ENCODE assay signal across 8 cellular contexts in the genomic region with DNA sequence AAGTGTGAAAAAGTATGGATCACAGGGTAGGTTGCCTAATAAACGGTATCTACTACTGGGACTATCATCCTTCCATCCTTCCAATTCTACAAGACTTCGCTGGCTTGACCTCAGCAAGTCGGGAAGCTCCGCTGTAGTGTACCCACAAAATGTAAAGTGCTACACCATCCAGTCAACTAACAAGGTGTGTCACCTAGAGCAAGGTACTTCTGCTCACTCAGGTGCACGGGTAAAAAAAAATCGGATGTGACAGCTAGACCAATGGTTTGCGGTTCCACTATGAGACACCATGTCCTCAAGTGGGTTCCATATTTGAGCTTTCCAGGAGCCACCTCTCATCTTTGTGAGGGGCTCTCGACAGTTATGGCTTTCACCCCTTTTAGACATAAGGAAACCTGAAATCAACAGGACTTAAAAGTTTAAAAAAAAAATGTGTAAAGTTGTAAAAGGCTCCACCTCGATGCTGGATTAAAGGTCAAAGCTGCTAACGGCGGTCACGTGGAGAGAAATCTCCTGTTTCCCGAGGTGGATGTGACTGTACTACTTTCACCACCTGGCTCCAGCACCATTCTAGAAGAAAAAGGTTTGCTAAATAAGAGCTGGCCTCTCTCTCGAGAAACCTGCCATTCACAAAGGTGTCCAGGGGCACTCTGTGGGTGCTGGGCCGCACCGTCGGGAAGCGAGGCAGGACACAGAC. TPM values are rescaled to one million over a fixed set of nuclear protein-coding genes. Genes with fewer than 3 reads are reported as not detected.
DNase-seq lines count a peak whose midpoint lies in the region; ATAC-seq and TF ChIP-seq lines count a peak whose summit lies in the region.

No MANE protein-coding gene starts in this region.

- DNase-seq in CD4-positive, CD25-positive, alpha-beta regulatory T cell = peak in 2 of 3 donors; percentile 26 to 61
- DNase-seq in HL-60 (ENCODE audit: low read depth in 1 of 2, low spot score in 1 of 2) (no peak), astrocyte of the cerebellum (ENCODE audit: low read depth) (no peak), lung (ENCODE audit: low spot score) (no peak), AG20443 (ENCODE audit: low spot score) (no peak), amniotic stem cell (lab: John Stamatoyannopoulos, UW) (no peak), inferior parietal cortex (ENCODE audit: extremely low spot score) (no peak)

- peaks cover 43% of the 10 kb centered on the region for H3K36me3 Mint-ChIP-seq in CD4-positive, CD25-positive, alpha-beta regulatory T cell

- H3K27ac Mint-ChIP-seq in CD4-positive, CD25-positive, alpha-beta regulatory T cell = peak overlapping the region in 2 of 3 donors; percentile 91 to 95

- no peaks in the 10 kb centered on the region for H3K9me3 Mint-ChIP-seq in CD4-positive, CD25-positive, alpha-beta regulatory T cell

- H3K27ac ChIP-seq in CD4-positive, CD25-positive, alpha-beta regulatory T cell (ENCODE audit: insufficient read depth, low read length, poor library complexity, severe bottlenecking) = peak overlapping the region; percentile 90
- H3K27ac ChIP-seq in HL-60 (replicated peaks) (peak overlapping the region; percentile 87), lung (ENCODE audit: low read depth in 1 of 2, low read length in 1 of 2) (peak overlapping the region; percentile 97 to 98)

- peaks cover 36 to 69% (median 54%) of the 10 kb centered on the region in 4 donors for H3K4me1 Mint-ChIP-seq in CD4-positive, CD25-positive, alpha-beta regulatory T cell

- peak overlapping the region; percentile 90 to 96 (median 94) for H3K4me3 Mint-ChIP-seq in CD4-positive, CD25-positive, alpha-beta regulatory T cell

- in situ Hi-C loops in astrocyte of the cerebellum (cut with HindIII; ENCODE audit: low sequenced_read_pairs) = no loop called here

- ATAC-seq in CD4-positive, CD25-positive, alpha-beta regulatory T cell (ENCODE audit: low read depth in 2 of 2) = no peak
- ATAC-seq in lung (ENCODE audit: insufficient read depth, low FRiP score) = no peak
- ATAC-seq in HG02870 (IDR thresholded peaks at IDR 0.05; ENCODE audit: unreplicated experiment) = no peak

- TF ChIP-seq CTCF in HL-60 (IDR thresholded peaks at IDR 0.05; ENCODE audit: insufficient read depth, low read length) (no peak), astrocyte of the cerebellum (IDR thresholded peaks at IDR 0.05; ENCODE audit: low read depth, low read length, missing control alignments) (no peak), lung (IDR thresholded peaks at IDR 0.05; ENCODE audit: control extremely low read depth, extremely low read depth) (no peak)

- 26 to 36% methylated on average over 18 of the region's 18 CpGs for WGBS in lung, 2 donors

- H3K27me3 ChIP-seq in CD4-positive, CD25-positive, alpha-beta regulatory T cell (ENCODE audit: control insufficient read depth, insufficient read depth, low read length) = no peaks in the 10 kb centered on the region
- H3K27me3 ChIP-seq in HL-60 (ENCODE audit: insufficient read depth, poor library complexity, severe bottlenecking) = no peaks in the 10 kb centered on the region
- H3K27me3 ChIP-seq in lung (ENCODE audit: control insufficient read depth, insufficient read depth) = no peaks in the 10 kb centered on the region

- H3K4me3 ChIP-seq in CD4-positive, CD25-positive, alpha-beta regulatory T cell (ENCODE audit: low read depth, low read length) = peak overlapping the region; percentile 91
- H3K4me3 ChIP-seq in HL-60 (replicated peaks; ENCODE audit: insufficient read depth, low read length) (peak overlapping the region; percentile 76), astrocyte of the cerebellum (ENCODE audit: low read depth, low read length) (peak overlapping the region; percentile 80), lung (peak overlapping the region; percentile 93)

- H3K36me3 ChIP-seq in CD4-positive, CD25-positive, alpha-beta regulatory T cell (ENCODE audit: control insufficient read depth, insufficient read depth, low read length) = peaks cover 60% of the 10 kb centered on the region
- peaks cover 14 to 25% of the 10 kb centered on the region in 2 donors for H3K36me3 ChIP-seq in lung (ENCODE audit: control insufficient read depth in 2 of 2, insufficient read depth in 2 of 2, low read length in 2 of 2)

- H3K4me1 ChIP-seq in CD4-positive, CD25-positive, alpha-beta regulatory T cell (ENCODE audit: control insufficient read depth, insufficient read depth, low read length, poor library complexity, severe bottlenecking) = peaks cover 57% of the 10 kb centered on the region
- peaks cover 0 to 13% of the 10 kb centered on the region in 2 donors for H3K4me1 ChIP-seq in lung (ENCODE audit: control insufficient read depth in 2 of 2, insufficient read depth in 2 of 2, low read length in 2 of 2)

- no peaks in the 10 kb centered on the region for H3K9me3 ChIP-seq in CD4-positive, CD25-positive, alpha-beta regulatory T cell (ENCODE audit: control insufficient read depth in 2 of 2, low read length in 2 of 2)
- H3K9me3 ChIP-seq in lung (ENCODE audit: control insufficient read depth in 2 of 2, insufficient read depth in 1 of 2, low read length in 1 of 2) = no peaks in the 10 kb centered on the region

- H3K27me3 Mint-ChIP-seq in CD4-positive, CD25-positive, alpha-beta regulatory T cell = no peaks in the 10 kb centered on the region

RNA-seq across cellular contexts. Expression of gene ATP5F1E, which starts 0.7 kb away (rescaled TPM):
- total RNA-seq in CD4-positive, CD25-positive, alpha-beta regulatory T cell = 54.9 TPM
- 100 to 1,000 TPM in 2 of 4 donors, 10 to 100 TPM in 2; 85.6 to 145 (median 102) TPM for polyA plus RNA-seq in CD4-positive, CD25-positive, alpha-beta regulatory T cell
- 10 to 100 TPM; 18.4 to 74.3 TPM for total RNA-seq in lung
- 10 to 100 TPM; 53.9 to 88.8 TPM for polyA plus RNA-seq in lung

RNA-seq across cellular contexts. Expression of gene PRELID3B, which starts 11.1 kb away (rescaled TPM):
- total RNA-seq in CD4-positive, CD25-positive, alpha-beta regulatory T cell = 50.4 TPM
- polyA plus RNA-seq in CD4-positive, CD25-positive, alpha-beta regulatory T cell = 10 to 100 TPM; 33.8 to 44.7 (median 37.6) TPM
- total RNA-seq in lung = 10 to 100 TPM; 48.7 to 61.1 TPM
- polyA plus RNA-seq in lung = 10 to 100 TPM; 19.9 to 33.7 TPM

RNA-seq across cellular contexts. Expression of gene TUBB1, which starts 12.2 kb away (rescaled TPM):
- 31.7 TPM for total RNA-seq in CD4-positive, CD25-positive, alpha-beta regulatory T cell
- polyA plus RNA-seq in CD4-positive, CD25-positive, alpha-beta regulatory T cell = under 1 TPM; 0.07 to 0.22 (median 0.13) TPM
- 1 to 10 TPM in 1 of 2 donors, under 1 TPM in 1; 0.64 to 6.6 TPM for total RNA-seq in lung
- 1 to 10 TPM in 1 of 2 donors, under 1 TPM in 1; 0.87 to 6.8 TPM for polyA plus RNA-seq in lung

RNA-seq across cellular contexts. Expression of gene CTSZ, which starts 24.4 kb away (rescaled TPM):
- 26.6 TPM for total RNA-seq in CD4-positive, CD25-positive, alpha-beta regulatory T cell
- polyA plus RNA-seq in CD4-positive, CD25-positive, alpha-beta regulatory T cell = 1 to 10 TPM; 1.8 to 3.4 (median 3.2) TPM
- total RNA-seq in lung = 100 to 1,000 TPM; 105 to 393 TPM
- polyA plus RNA-seq in lung = 100 to 1,000 TPM; 189 to 558 TPM

RNA-seq across cellular contexts. Expression of gene NELFCD, which starts 50.4 kb away (rescaled TPM):
- 66.3 TPM for total RNA-seq in CD4-positive, CD25-positive, alpha-beta regulatory T cell
- polyA plus RNA-seq in CD4-positive, CD25-positive, alpha-beta regulatory T cell = 10 to 100 TPM; 58.6 to 68.2 (median 59.4) TPM
- 10 to 100 TPM; 46.4 to 93.9 TPM for total RNA-seq in lung
- polyA plus RNA-seq in lung = 10 to 100 TPM; 31.5 to 38.3 TPM

Comparison
In these comparisons a context has a peak if more than half of its experiments do, and no peak if none do; other contexts are left out.
1. DNase-seq: peak in CD4-positive, CD25-positive, alpha-beta regulatory T cell (2 of 3); none in HL-60 (0 of 2), astrocyte of the cerebellum (single experiment), lung (single experiment), AG20443 (single experiment), amniotic stem cell (single experiment) and inferior parietal cortex (single experiment).
2. Peak in every context shown above with its lines, with median percentiles within 50 percentile points of each other: H3K27ac ChIP-seq and H3K4me3 ChIP-seq.